22 cellular contexts compared by ENCODE assay signal in genomic region chr11:2185324-2186085, GRCh38. TPM values are rescaled to one million over a fixed set of nuclear protein-coding genes. Genes with fewer than 3 reads are reported as not detected.
DNase-seq lines count a peak whose midpoint lies in the region; ATAC-seq, FAIRE-seq and TF ChIP-seq lines count a peak whose summit lies in the region.
"Had no signal": no experiment of that assay in that cellular context is flagged by ENCODE, and none has a peak within 500 bp of the region (broad histone marks: within the 10 kb centered on the region; RNA-seq: fewer than 3 reads in every experiment).

No MANE protein-coding gene starts in this region.

- no peaks in the 10 kb centered on the region; the same call in 1 of the 2 replicates for H4K20me1 ChIP-seq in DND-41 (ENCODE audit: insufficient read depth, low read length)
- H4K20me1 ChIP-seq in keratinocyte (ENCODE audit: control insufficient read depth, extremely low read depth, insufficient read depth, low read length) = no peaks in the 10 kb centered on the region

- peaks cover 24% of the 10 kb centered on the region for H3K27me3 Mint-ChIP-seq in chondrocyte (ENCODE audit: low read depth)

- intact Hi-C loops in prostate gland (cut with DNase I) = no loop called here

- H3K79me2 ChIP-seq in DND-41 (ENCODE audit: insufficient read depth, low read length) (no peaks in the 10 kb centered on the region), keratinocyte (ENCODE audit: control insufficient read depth, insufficient read depth, low read length) (no peaks in the 10 kb centered on the region)

- H3K9ac ChIP-seq in DND-41 (ENCODE audit: low read depth, low read length) (no peak overlapping the region), keratinocyte (ENCODE audit: control insufficient read depth, extremely low read depth, insufficient read depth, low read length) (no peak overlapping the region)

- TF ChIP-seq CTCF in BE2C (IDR thresholded peaks at IDR 0.05; ENCODE audit: low read depth, low read length) = no peak
- no peak for TF ChIP-seq CTCF in DND-41 (IDR thresholded peaks at IDR 0.05; ENCODE audit: borderline replicate concordance, extremely low read depth, low read length, poor library complexity, severe bottlenecking)
- no peak for TF ChIP-seq CTCF in keratinocyte (optimal IDR thresholded peaks at IDR 0.05 in 1 of 3, IDR thresholded peaks at IDR 0.05 in 1 of 3, conservative IDR thresholded peaks at IDR 0.05 in 1 of 3; ENCODE audit: extremely low read depth in 1 of 3, insufficient read depth in 2 of 3, low read length in 3 of 3)
- TF ChIP-seq CTCF in prostate gland (IDR thresholded peaks at IDR 0.05) = no peak
- no peak for TF ChIP-seq CTCF in chondrocyte (IDR thresholded peaks at IDR 0.05)

- no peak for TF ChIP-seq POLR2A in prostate gland (IDR thresholded peaks at IDR 0.05)

- peak; percentile 73 for DNase-seq in BE2C
- DNase-seq in DND-41 = peak; percentile 17
- DNase-seq in NCI-H69 (lab: John Stamatoyannopoulos, UW) = peak; percentile 33
- DNase-seq in keratinocyte (ENCODE audit: low read depth, low spot score) = no peak
- no peak for DNase-seq in prostate gland (ENCODE audit: low spot score)
- DNase-seq in chondrocyte (ENCODE audit: low spot score) = no peak
- DNase-seq: DMS 273 treated with DMSO at 0.1 percent for 48 hours, GF-D8, H9, NCI-H1417 treated with DMSO at 0.1 percent for 48 hours, NCI-H1930, NCI-H774, PC-3, SW 1271, T-helper 2 cell had no signal

- H3K9me1 ChIP-seq in keratinocyte (ENCODE audit: control insufficient read depth, extremely low read depth, insufficient read depth, low read length) = no peaks in the 10 kb centered on the region

- no peak overlapping the region for H3K27ac Mint-ChIP-seq in chondrocyte (ENCODE audit: unreplicated experiment)
- H3K27ac Mint-ChIP-seq: H9 had no signal

- H3K4me3 Mint-ChIP-seq in chondrocyte (ENCODE audit: unreplicated experiment) = no peak overlapping the region
- H3K4me3 Mint-ChIP-seq: H9 had no signal

- 62% methylated on average over 23 of the region's 23 CpGs for WGBS in prostate gland

- H2AFZ ChIP-seq in DND-41 (ENCODE audit: low read depth, low read length) (no peak overlapping the region), keratinocyte (ENCODE audit: control insufficient read depth, low read length) (peak overlapping the region; percentile 53)

- H3K36me3 Mint-ChIP-seq in chondrocyte (ENCODE audit: low read depth) = no peaks in the 10 kb centered on the region
- H3K36me3 Mint-ChIP-seq: CD14-positive monocyte had no signal

- no peaks in the 10 kb centered on the region for H3K9me3 Mint-ChIP-seq in chondrocyte (ENCODE audit: low read depth)
- H3K9me3 Mint-ChIP-seq: H9 had no signal

- H3K4me1 Mint-ChIP-seq in chondrocyte (ENCODE audit: low read depth) = no peaks in the 10 kb centered on the region

- ATAC-seq in DND-41 (ENCODE audit: insufficient read depth, low read depth) (peak; percentile 37; the same call in 2 of the 3 replicates), GM18868 (IDR thresholded peaks at IDR 0.05; ENCODE audit: unreplicated experiment) (no peak)
- ATAC-seq: PC-3 had no signal

- H3K36me3 ChIP-seq in BE2C (no peaks in the 10 kb centered on the region), DND-41 (ENCODE audit: insufficient read depth, low read length) (no peaks in the 10 kb centered on the region), keratinocyte (ENCODE audit: control insufficient read depth in 2 of 2, extremely low read depth in 1 of 2, insufficient read depth in 2 of 2, low read length in 2 of 2) (no peaks in the 10 kb centered on the region), prostate gland (no peaks in the 10 kb centered on the region)
- H3K36me3 ChIP-seq: SJSA1 had no signal

- H3K4me1 ChIP-seq in BE2C = peaks cover 20% of the 10 kb centered on the region
- H3K4me1 ChIP-seq in DND-41 (ENCODE audit: insufficient read depth, low read length) = peaks cover 12% of the 10 kb centered on the region
- peaks cover 27% of the 10 kb centered on the region for H3K4me1 ChIP-seq in keratinocyte (ENCODE audit: control insufficient read depth, extremely low read depth, insufficient read depth, low read length)
- H3K4me1 ChIP-seq in prostate gland (replicated peaks) = no peaks in the 10 kb centered on the region

- H3K27me3 ChIP-seq in BE2C = no peaks in the 10 kb centered on the region
- H3K27me3 ChIP-seq in DND-41 (ENCODE audit: insufficient read depth, low read length, poor library complexity) = no peaks in the 10 kb centered on the region
- no peaks in the 10 kb centered on the region for H3K27me3 ChIP-seq in keratinocyte (ENCODE audit: control insufficient read depth, extremely low read depth, insufficient read depth, low read length)
- peaks cover 6% of the 10 kb centered on the region for H3K27me3 ChIP-seq in prostate gland (replicated peaks; ENCODE audit: insufficient read depth)

- H3K4me3 ChIP-seq in BE2C (ENCODE audit: low read depth, low read length) (no peak overlapping the region), DND-41 (ENCODE audit: low read depth in 1 of 2, low read length in 2 of 2) (no peak overlapping the region), keratinocyte (ENCODE audit: control insufficient read depth in 2 of 3, extremely low read depth in 1 of 3, insufficient read depth in 2 of 3, low read depth in 1 of 3, low read length in 3 of 3) (no peak overlapping the region), prostate gland (no peak overlapping the region)
- H3K4me3 ChIP-seq: SJSA1 had no signal

- no peaks in the 10 kb centered on the region for H3K9me3 ChIP-seq in BE2C
- no peaks in the 10 kb centered on the region for H3K9me3 ChIP-seq in DND-41 (ENCODE audit: insufficient read depth, low read length, severe bottlenecking)
- H3K9me3 ChIP-seq in keratinocyte (ENCODE audit: control insufficient read depth, low read depth, low read length) = no peaks in the 10 kb centered on the region
- H3K9me3 ChIP-seq in prostate gland = no peaks in the 10 kb centered on the region
- H3K9me3 ChIP-seq: SJSA1 had no signal

- no peak for FAIRE-seq in keratinocyte (lab: Jason Lieb, UNC)
- FAIRE-seq: GM19239 had no signal

- H3K4me2 ChIP-seq in DND-41 (ENCODE audit: insufficient read depth, low read length) = no peak overlapping the region
- H3K4me2 ChIP-seq in keratinocyte (ENCODE audit: control insufficient read depth, extremely low read depth, insufficient read depth, low read depth, low read length) = peak overlapping the region; percentile 22

- H3K27ac ChIP-seq in DND-41 (ENCODE audit: low read length) = no peak overlapping the region
- H3K27ac ChIP-seq in keratinocyte (ENCODE audit: control insufficient read depth, insufficient read depth, low read length) = no peak overlapping the region
- H3K27ac ChIP-seq in prostate gland = no peak overlapping the region
- H3K27ac ChIP-seq: SJSA1 had no signal

- dilution Hi-C loops in keratinocyte (cut with MboI; ENCODE audit: extremely low pct_ligation_motif_present, low sequenced_read_pairs) = no loop called here

RNA-seq across cellular contexts. Expression of gene TH, which starts 13.9 kb away (rescaled TPM):
- 141 TPM for polyA plus RNA-seq in BE2C (2012; ENCODE audit: insufficient read depth, insufficient read length, low read depth)
- polyA plus RNA-seq in keratinocyte = 0.50 to 0.86 TPM (median 0.67 TPM) in 3 replicates
- not detected for polyA plus RNA-seq in keratinocyte (2011; ENCODE audit: low read depth)
- 0.32 and 0.90 TPM in 2 replicates for polyA plus RNA-seq in keratinocyte (2011; cell fraction: cytosol; rRNA removed)
- polyA plus RNA-seq in keratinocyte (2011; cell fraction: nucleus; rRNA removed) = 1.2 and 2.6 TPM in 2 replicates
- 0.31 and 1.4 TPM in 2 replicates for polyA plus RNA-seq in keratinocyte (2012; ENCODE audit: low replicate concordance)
- polyA minus RNA-seq in keratinocyte = 0.16 to 0.43 TPM in 2 of 3 replicates, not detected in the other
- 0.96 TPM for polyA minus RNA-seq in keratinocyte (2011; cell fraction: cytosol; rRNA and poly(A)+ RNA removed)
- polyA minus RNA-seq in keratinocyte (2011; cell fraction: nucleus; rRNA and poly(A)+ RNA removed) = 0.78 TPM in 1 of 2 replicates, not detected in the other
- 1 to 10 TPM in 1 of 2 donors, not detected in 1; 2.4 TPM for total RNA-seq in prostate gland
- total RNA-seq in chondrocyte = not detected in 3 replicates
- total RNA-seq: A673, H9, NCI-H460, SJSA1 had no signal
- polyA plus RNA-seq: CD14-positive monocyte had no signal

RNA-seq across cellular contexts. Expression of gene INS, which starts 24.5 kb away (rescaled TPM):
- polyA plus RNA-seq in BE2C (2012; ENCODE audit: insufficient read depth, insufficient read length, low read depth) = not detected
- not detected in 3 replicates for polyA plus RNA-seq in keratinocyte
- polyA plus RNA-seq in keratinocyte (2011; ENCODE audit: low read depth) = not detected
- polyA plus RNA-seq in keratinocyte (2011; cell fraction: cytosol; rRNA removed) = not detected in 2 replicates
- not detected in 2 replicates for polyA plus RNA-seq in keratinocyte (2011; cell fraction: nucleus; rRNA removed)
- polyA plus RNA-seq in keratinocyte (2012; ENCODE audit: low replicate concordance) = not detected in 2 replicates
- not detected in 3 replicates for polyA minus RNA-seq in keratinocyte
- polyA minus RNA-seq in keratinocyte (2011; cell fraction: cytosol; rRNA and poly(A)+ RNA removed) = not detected
- polyA minus RNA-seq in keratinocyte (2011; cell fraction: nucleus; rRNA and poly(A)+ RNA removed) = not detected in 2 replicates
- not detected for total RNA-seq in prostate gland
- not detected in 3 replicates for total RNA-seq in chondrocyte
- total RNA-seq: A673, H9, HT-29, NCI-H460, PC-3, SJSA1 had no signal
- polyA plus RNA-seq: CD14-positive monocyte had no signal

RNA-seq across cellular contexts. Expression of gene IGF2, which starts 46.3 kb away (rescaled TPM):
- 468 TPM for polyA plus RNA-seq in BE2C (2012; ENCODE audit: insufficient read depth, insufficient read length, low read depth)
- 0.01 TPM in 2 of 3 replicates, not detected in the other for polyA plus RNA-seq in keratinocyte
- 0.86 TPM for polyA plus RNA-seq in keratinocyte (2011; ENCODE audit: low read depth)
- 0.02 and 0.08 TPM in 2 replicates for polyA plus RNA-seq in keratinocyte (2011; cell fraction: cytosol; rRNA removed)
- polyA plus RNA-seq in keratinocyte (2011; cell fraction: nucleus; rRNA removed) = 0.11 and 0.15 TPM in 2 replicates
- polyA plus RNA-seq in keratinocyte (2012; ENCODE audit: low replicate concordance) = 0.63 and 1.9 TPM in 2 replicates
- 0.85 TPM in 1 of 3 replicates, not detected in the others for polyA minus RNA-seq in keratinocyte
- polyA minus RNA-seq in keratinocyte (2011; cell fraction: cytosol; rRNA and poly(A)+ RNA removed) = not detected
- polyA minus RNA-seq in keratinocyte (2011; cell fraction: nucleus; rRNA and poly(A)+ RNA removed) = 0.11 TPM in 1 of 2 replicates, not detected in the other
- total RNA-seq in prostate gland (10 to 100 TPM in 1 of 2 donors, 1 to 10 TPM in 1; 4.1 to 80.7 TPM), chondrocyte (107 to 716 TPM (median 110 TPM) in 3 replicates)
- polyA plus RNA-seq: CD14-positive monocyte had no signal

Comparison
In these comparisons a context has a peak if more than half of its experiments do, and no peak if none do; other contexts are left out.
1. DNase-seq: peak in BE2C (single experiment), DND-41 (single experiment) and NCI-H69 (single experiment); none in keratinocyte (single experiment), prostate gland (single experiment) and chondrocyte (single experiment).